1 cellular context compared by ENCODE assay signal in genomic region chr22:49063040-49063329, GRCh38.
TF ChIP-seq lines count a peak whose summit lies in the region.

No MANE protein-coding gene starts in this region.

TF ChIP-seq in GM23338, 12 proteins besides CTCF, POLR2A, EP300 and RAD21 (continued from another document):
- TF ChIP-seq ZNF462 (CRISPR knock-in tag; IDR thresholded peaks at IDR 0.05) (no peak), ZNF114 (CRISPR knock-in tag; IDR thresholded peaks at IDR 0.05) (no peak), ETS1 (IDR thresholded peaks at IDR 0.05) (no peak), EZH2 (IDR thresholded peaks at IDR 0.05; ENCODE audit: low read depth, unreplicated experiment) (no peak)
